In the genomic region with DNA sequence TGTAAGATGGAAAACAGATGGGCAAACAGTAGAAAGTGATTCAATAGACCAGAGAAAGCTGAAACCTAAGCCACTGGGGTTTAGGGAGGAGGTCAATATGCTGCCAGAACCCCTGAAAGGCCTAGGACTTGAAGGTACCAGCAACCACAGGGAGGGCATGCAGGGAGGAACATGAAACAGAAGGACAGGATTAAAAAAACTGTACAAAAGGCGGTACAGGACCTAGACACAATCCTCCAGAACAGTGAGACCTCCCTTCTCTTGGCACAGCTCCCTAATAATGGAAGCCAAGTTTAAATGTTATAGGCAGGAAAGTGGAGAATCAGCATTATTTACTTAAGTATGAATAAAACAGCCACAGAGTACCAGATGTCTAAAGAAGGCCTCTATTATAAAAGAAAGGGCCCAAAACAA, we compare ENCODE assay signal across 12 cellular contexts.
A peak's percentile ranks its signal among the peaks of the same experiment; 100 is the strongest.
DNase-seq lines count a peak whose midpoint lies in the region; ATAC-seq and TF ChIP-seq lines count a peak whose summit lies in the region.
"Had no signal": no experiment of that assay in that cellular context is flagged by ENCODE, and none has a peak within 500 bp of the region (broad histone marks: within the 10 kb centered on the region; RNA-seq: fewer than 3 reads in every experiment).

No MANE protein-coding gene starts in this region.

- H3F3A ChIP-seq in smooth muscle cell (ENCODE audit: low read depth): peaks cover 9% of the 10 kb centered on the region

- peak overlapping the region; percentile 69 for H3K27ac Mint-ChIP-seq in stimulated activated memory B cell treated with anti-CD40 and anti-IgM and Interleukin-4, amounts not matched to agents 10 μg/mL and 1 μg/mL and 100 μg/mL, for 72 hours
- H3K27ac Mint-ChIP-seq: neural progenitor cell had no signal

- no peak overlapping the region for H3K4me3 Mint-ChIP-seq in stimulated activated memory B cell treated with anti-CD40 and anti-IgM and Interleukin-4, amounts not matched to agents 10 μg/mL and 1 μg/mL and 100 μg/mL, for 72 hours
- H3K4me3 Mint-ChIP-seq: neural progenitor cell had no signal

- H3K4me2 ChIP-seq in smooth muscle cell: no peak overlapping the region
- H3K4me2 ChIP-seq: neural progenitor cell had no signal

- no peak for TF ChIP-seq CTCF in smooth muscle cell (IDR thresholded peaks at IDR 0.05; ENCODE audit: borderline replicate concordance, insufficient read depth, poor library complexity, severe bottlenecking)
- TF ChIP-seq CTCF in tibial nerve (IDR thresholded peaks at IDR 0.05): no peak

- H3K4me1 ChIP-seq in smooth muscle cell (ENCODE audit: low read depth) (peaks cover 4% of the 10 kb centered on the region), tibial nerve (peaks cover 0 to 18% (median 0%) of the 10 kb centered on the region in 4 donors)
- H3K4me1 ChIP-seq: neural progenitor cell, suprapubic skin had no signal

- no peak for TF ChIP-seq EP300 in tibial nerve (IDR thresholded peaks at IDR 0.05)

- H3K27me3 Mint-ChIP-seq in stimulated activated memory B cell treated with anti-CD40 and anti-IgM and Interleukin-4, amounts not matched to agents 10 μg/mL and 1 μg/mL and 100 μg/mL, for 72 hours: no peaks in the 10 kb centered on the region

- ATAC-seq in stimulated activated memory B cell treated with anti-CD40 and anti-IgM and Interleukin-4, amounts not matched to agents 10 μg/mL and 1 μg/mL and 100 μg/mL, for 72 hours: no peak
- ATAC-seq in GM21576 (IDR thresholded peaks at IDR 0.05; ENCODE audit: unreplicated experiment): no peak

- DNase-seq in NCI-H2107 treated with DMSO at 0.1 percent for 48 hours (lab: John Stamatoyannopoulos, UW; ENCODE audit: unreplicated experiment) (peak; percentile 72), NCI-H2107 (lab: John Stamatoyannopoulos, UW) (no peak), NCI-H774 (lab: John Stamatoyannopoulos, UW) (peak; percentile 57), fibroblast of gingiva (ENCODE audit: low read depth) (peak; percentile 90), smooth muscle cell (lab: John Stamatoyannopoulos, UW; ENCODE audit: unreplicated experiment) (no peak), tibial nerve (ENCODE audit: low spot score in 2 of 2) (no peak)
- DNase-seq: activated T-cell treated with anti-CD3 and anti-CD28 coated beads, Interleukin-2, amount 50 U/mL, for 48 hours; stimulated activated CD4-positive, alpha-beta T cell treated with anti-CD3 and anti-CD28 coated beads, Interleukin-1b, Interleukin-23, amount 100 ng/mL, for 48 hours had no signal

- no peaks in the 10 kb centered on the region for H3K79me2 ChIP-seq in smooth muscle cell (ENCODE audit: low read depth)

- H3K9me3 Mint-ChIP-seq in stimulated activated memory B cell treated with anti-CD40 and anti-IgM and Interleukin-4, amounts not matched to agents 10 μg/mL and 1 μg/mL and 100 μg/mL, for 72 hours: no peaks in the 10 kb centered on the region
- H3K9me3 Mint-ChIP-seq: neural progenitor cell had no signal

- no peak overlapping the region for H3K9ac ChIP-seq in smooth muscle cell (ENCODE audit: low read depth)
- H3K9ac ChIP-seq: neural progenitor cell had no signal

- H3K36me3 Mint-ChIP-seq in stimulated activated memory B cell treated with anti-CD40 and anti-IgM and Interleukin-4, amounts not matched to agents 10 μg/mL and 1 μg/mL and 100 μg/mL, for 72 hours: peaks cover 35% of the 10 kb centered on the region

- H3K4me1 Mint-ChIP-seq in stimulated activated memory B cell treated with anti-CD40 and anti-IgM and Interleukin-4, amounts not matched to agents 10 μg/mL and 1 μg/mL and 100 μg/mL, for 72 hours: peaks cover 9% of the 10 kb centered on the region
- H3K4me1 Mint-ChIP-seq: neural progenitor cell had no signal

- no peak for TF ChIP-seq POLR2A in tibial nerve (IDR thresholded peaks at IDR 0.05)

- WGBS in smooth muscle cell (ENCODE audit: low lambda C conversion rate): 83% methylated on average over 1 of the region's 1 CpG
- 13 to 28% methylated on average over 1 of the region's 1 CpG for WGBS in tibial nerve, 2 donors

- H3K27me3 ChIP-seq in smooth muscle cell (ENCODE audit: low read depth) (no peaks in the 10 kb centered on the region), tibial nerve (no peaks in the 10 kb centered on the region)
- H3K27me3 ChIP-seq: neural progenitor cell, suprapubic skin had no signal

- H4K20me1 ChIP-seq in smooth muscle cell (ENCODE audit: low read depth): no peaks in the 10 kb centered on the region

- no peak overlapping the region for H2AFZ ChIP-seq in smooth muscle cell (ENCODE audit: low read depth)
- H2AFZ ChIP-seq: neural progenitor cell had no signal

- H3K27ac ChIP-seq in smooth muscle cell (ENCODE audit: low read depth) (no peak overlapping the region), tibial nerve (peak overlapping the region in 2 of 4 donors; percentile 8 to 9)
- H3K27ac ChIP-seq: neural progenitor cell, suprapubic skin had no signal

- no peak overlapping the region for H3K4me3 ChIP-seq in smooth muscle cell
- no peak overlapping the region for H3K4me3 ChIP-seq in tibial nerve
- H3K4me3 ChIP-seq: neural progenitor cell, suprapubic skin had no signal

- H3K9me3 ChIP-seq in smooth muscle cell (replicated peaks; ENCODE audit: low read depth) (no peaks in the 10 kb centered on the region), tibial nerve (no peaks in the 10 kb centered on the region)
- H3K9me3 ChIP-seq: suprapubic skin had no signal

- no peaks in the 10 kb centered on the region for H3K36me3 ChIP-seq in smooth muscle cell (ENCODE audit: low read depth)
- H3K36me3 ChIP-seq in tibial nerve: peaks cover 0 to 67% (median 4%) of the 10 kb centered on the region in 3 donors

Comparison
In these comparisons a context has a peak if more than half of its experiments do, and no peak if none do; other contexts are left out.
1. DNase-seq: peak in NCI-H2107 treated with DMSO at 0.1 percent for 48 hours (single experiment), NCI-H774 (single experiment) and fibroblast of gingiva (single experiment); none in NCI-H2107 (single experiment), smooth muscle cell (single experiment) and tibial nerve (0 of 2).